ENCODE assay signal across 20 cellular contexts in the genomic region with DNA sequence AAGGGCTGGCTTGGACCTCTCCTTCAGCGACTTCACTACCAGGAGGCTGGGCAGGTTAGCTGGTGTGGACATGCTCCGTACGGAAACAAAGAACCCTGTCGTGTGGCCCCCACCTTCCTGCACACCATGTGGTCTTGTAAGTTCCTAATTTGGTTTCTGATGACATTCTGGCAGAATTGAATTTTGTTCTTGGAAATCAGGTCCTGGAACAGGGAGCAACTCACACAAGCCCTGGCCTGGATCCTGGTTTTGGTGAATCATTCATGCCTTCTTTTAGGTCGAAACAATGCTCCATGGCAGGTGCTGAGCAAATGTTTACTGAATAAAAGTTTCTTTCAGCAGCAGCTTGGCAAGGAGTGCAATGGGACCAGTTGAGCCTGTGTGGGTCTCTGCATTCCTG.
DNase-seq lines count a peak whose midpoint lies in the region; ATAC-seq, FAIRE-seq and TF ChIP-seq lines count a peak whose summit lies in the region.
"Had no signal": no experiment of that assay in that cellular context is flagged by ENCODE, and none has a peak within 500 bp of the region (broad histone marks: within the 10 kb centered on the region; RNA-seq: fewer than 3 reads in every experiment).

No MANE protein-coding gene starts in this region.

- FAIRE-seq in pancreas (lab: Jason Lieb, UNC) = no peak
- FAIRE-seq: D721Med, H54 had no signal

- H3K36me3 Mint-ChIP-seq in MCF 10A (ENCODE audit: insufficient read depth, unreplicated experiment) (no peaks in the 10 kb centered on the region), osteocyte (ENCODE audit: unreplicated experiment) (no peaks in the 10 kb centered on the region)
- H3K36me3 Mint-ChIP-seq: CD4-positive, alpha-beta memory T cell had no signal

- intact Hi-C loops in MCF 10A (cut with micrococcal nuclease) = loop anchor here (5.0 kb wide), 1 partner anchor 974 kb away; no protein-coding TSS in a partner anchor
- intact Hi-C loops in pancreas (cut with DNase I) = no loop called here

- 32 to 42% methylated on average over 5 of the region's 5 CpGs for WGBS in pancreas, 2 donors

- BruUV-seq in MCF 10A (replicated peaks; lab: Mats Ljungman, UMichigan) = no TSS peak

- H3K4me1 Mint-ChIP-seq in MCF 10A (ENCODE audit: insufficient read depth, unreplicated experiment) (peaks cover 16% of the 10 kb centered on the region), osteocyte (ENCODE audit: unreplicated experiment) (no peaks in the 10 kb centered on the region)
- H3K4me1 Mint-ChIP-seq: B cell had no signal

- ATAC-seq in foreskin keratinocyte (peak; percentile 51), pancreas (peak; percentile 52 to 78 (median 62))
- ATAC-seq: PC-3 had no signal

- H3K4me3 ChIP-seq in pancreas = no peak overlapping the region

- TF ChIP-seq CTCF in MCF 10A (IDR thresholded peaks at IDR 0.05; ENCODE audit: unreplicated experiment) (no peak), foreskin keratinocyte (conservative IDR thresholded peaks at IDR 0.05) (no peak), pancreas (IDR thresholded peaks at IDR 0.05) (no peak), osteocyte (IDR thresholded peaks at IDR 0.05) (no peak), GM10266 (IDR thresholded peaks at IDR 0.05; ENCODE audit: control insufficient read depth, insufficient read depth, low read depth, missing control alignments) (no peak)

- no peaks in the 10 kb centered on the region for H3K36me3 ChIP-seq in pancreas

- H3K27ac ChIP-seq in foreskin keratinocyte (peak overlapping the region; percentile 73), pancreas (peak overlapping the region in 1 of 4 donors; percentile 4)

- H3K27ac Mint-ChIP-seq in MCF 10A (ENCODE audit: low read depth, unreplicated experiment) (no peak overlapping the region), osteocyte (ENCODE audit: unreplicated experiment) (no peak overlapping the region)
- H3K27ac Mint-ChIP-seq: B cell had no signal

- POLR2A ChIA-PET in MCF 10A (lab: Yijun Ruan, JAX) = no interaction called here

- H3K27me3 ChIP-seq in foreskin keratinocyte (no peaks in the 10 kb centered on the region), pancreas (no peaks in the 10 kb centered on the region)

- H3K4me1 ChIP-seq in foreskin keratinocyte (peaks cover 17% of the 10 kb centered on the region), pancreas (no peaks in the 10 kb centered on the region)

- H3K9me3 ChIP-seq in pancreas = no peaks in the 10 kb centered on the region

- H3K4me3 Mint-ChIP-seq in MCF 10A (ENCODE audit: unreplicated experiment) (no peak overlapping the region), osteocyte (ENCODE audit: unreplicated experiment) (no peak overlapping the region)
- H3K4me3 Mint-ChIP-seq: B cell; CD4-positive, alpha-beta memory T cell had no signal

- peak; percentile 19 for DNase-seq in HT1080 (ENCODE audit: low read depth)
- DNase-seq in MCF 10A (ENCODE audit: unreplicated experiment) = peak; percentile 68
- peak; percentile 48 to 71 for DNase-seq in foreskin keratinocyte
- peak in 2 of 6 donors; percentile 14 to 41 for DNase-seq in pancreas
- no peak for DNase-seq in OCI-M1 (lab: John Stamatoyannopoulos, UW)
- no peak for DNase-seq in osteocyte (ENCODE audit: extremely low spot score, unreplicated experiment)
- DNase-seq in GM10266 (ENCODE audit: extremely low spot score) = no peak
- no peak for DNase-seq in NCI-H1092 (lab: John Stamatoyannopoulos, UW)
- DNase-seq: CD4-positive, alpha-beta memory T cell; GF-D8; IMR-90; Kasumi-1; NCI-H1436 treated with DMSO at 0.1 percent for 48 hours; NCI-H2081; NCI-H69; NK-92 treated with Interleukin-12 subunit alpha and Interleukin-12 subunit beta, amount 100 ng/mL, for 24 hours; PC-3 had no signal

- no peaks in the 10 kb centered on the region for H3K27me3 Mint-ChIP-seq in MCF 10A (ENCODE audit: insufficient read depth, unreplicated experiment)
- H3K27me3 Mint-ChIP-seq in osteocyte (ENCODE audit: unreplicated experiment) = no peaks in the 10 kb centered on the region
- H3K27me3 Mint-ChIP-seq: B cell; CD4-positive, alpha-beta memory T cell had no signal

- H3K9me3 Mint-ChIP-seq in MCF 10A (ENCODE audit: unreplicated experiment) = no peaks in the 10 kb centered on the region
- peaks cover 29% of the 10 kb centered on the region for H3K9me3 Mint-ChIP-seq in osteocyte (ENCODE audit: unreplicated experiment)

- CTCF ChIA-PET in MCF 10A (lab: Yijun Ruan, JAX) = no interaction called here

Comparison
In these comparisons a context has a peak if more than half of its experiments do, and no peak if none do; other contexts are left out.
1. DNase-seq: peak in HT1080 (single experiment), MCF 10A (single experiment) and foreskin keratinocyte (2 of 2); none in OCI-M1 (single experiment), osteocyte (single experiment), GM10266 (single experiment) and NCI-H1092 (single experiment).